23 cellular contexts compared by ENCODE assay signal in the genomic region with DNA sequence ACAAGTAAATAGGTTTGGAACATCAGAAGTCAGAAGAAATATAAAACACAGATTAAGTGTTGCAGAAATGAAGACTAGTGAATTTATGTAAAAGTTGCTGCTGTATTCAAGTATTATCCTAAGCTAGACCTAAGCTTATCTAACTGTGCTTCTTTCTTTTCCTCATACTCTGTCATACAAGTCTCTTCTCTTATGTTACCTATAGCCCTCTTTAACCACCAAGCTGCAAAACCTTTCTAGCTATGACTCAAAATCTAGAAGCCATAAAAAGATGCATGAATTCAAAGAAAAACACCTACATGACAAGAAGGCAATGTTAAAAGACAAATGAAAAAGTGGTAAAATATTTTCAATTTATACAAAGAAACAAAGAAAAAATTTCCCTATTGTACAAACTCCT. TPM values are rescaled to one million over a fixed set of nuclear protein-coding genes. Genes with fewer than 3 reads are reported as not detected.
DNase-seq lines count a peak whose midpoint lies in the region; ATAC-seq and TF ChIP-seq lines count a peak whose summit lies in the region.
"Had no signal": no experiment of that assay in that cellular context is flagged by ENCODE, and none has a peak within 500 bp of the region (broad histone marks: within the 10 kb centered on the region; RNA-seq: fewer than 3 reads in every experiment).

No MANE protein-coding gene starts in this region.

- intact Hi-C loops in natural killer cell (cut with micrococcal nuclease) = no loop called here

- no peaks in the 10 kb centered on the region for H3K36me3 ChIP-seq in GM23338 (ENCODE audit: insufficient read depth)

- no peak for TF ChIP-seq CTCF in natural killer cell (IDR thresholded peaks at IDR 0.05)
- no peak for TF ChIP-seq CTCF in GM23338 (conservative IDR thresholded peaks at IDR 0.05; ENCODE audit: low read depth in 2 of 2)

- H3K4me1 ChIP-seq in GM23338 (ENCODE audit: insufficient read depth) = no peaks in the 10 kb centered on the region
- H3K4me1 ChIP-seq: right lobe of liver had no signal

- H3K27me3 Mint-ChIP-seq in natural killer cell treated with Interleukin-12 subunit alpha and Interleukin-12 subunit beta and Interleukin-15 and Interleukin-18, amount 100 ng/mL, for 72 hours = no peaks in the 10 kb centered on the region
- H3K27me3 Mint-ChIP-seq in natural killer cell (ENCODE audit: low read depth in 2 of 2) (no peaks in the 10 kb centered on the region), GM23338 (ENCODE audit: insufficient read depth, low read depth, poor library complexity) (peaks cover 5% of the 10 kb centered on the region)
- H3K27me3 Mint-ChIP-seq in stimulated activated naive CD8-positive, alpha-beta T cell treated with anti-CD3 and anti-CD28 coated beads, Interleukin-15, amount 100 ng/mL, for 72 hours = no peaks in the 10 kb centered on the region

- no peaks in the 10 kb centered on the region for H3K9me3 Mint-ChIP-seq in natural killer cell treated with Interleukin-12 subunit alpha and Interleukin-12 subunit beta and Interleukin-15 and Interleukin-18, amount 100 ng/mL, for 72 hours
- H3K9me3 Mint-ChIP-seq in natural killer cell (no peaks in the 10 kb centered on the region), GM23338 (no peaks in the 10 kb centered on the region)
- H3K9me3 Mint-ChIP-seq in stimulated activated naive CD8-positive, alpha-beta T cell treated with anti-CD3 and anti-CD28 coated beads, Interleukin-15, amount 100 ng/mL, for 72 hours = no peaks in the 10 kb centered on the region

- 0 out of 2 replicates have a peak, but pooled peaks cover 6% of the 10 kb centered on the region for H4K20me1 ChIP-seq in GM23338 (replicated peaks; ENCODE audit: insufficient read depth)

- peaks cover 33 to 41% of the 10 kb centered on the region in 2 donors for H3K4me1 Mint-ChIP-seq in natural killer cell treated with Interleukin-12 subunit alpha and Interleukin-12 subunit beta and Interleukin-15 and Interleukin-18, amount 100 ng/mL, for 72 hours (ENCODE audit: low read depth in 2 of 2)
- peaks cover 0 to 5% of the 10 kb centered on the region in 2 donors for H3K4me1 Mint-ChIP-seq in natural killer cell
- peaks cover 44% of the 10 kb centered on the region for H3K4me1 Mint-ChIP-seq in stimulated activated naive CD8-positive, alpha-beta T cell treated with anti-CD3 and anti-CD28 coated beads, Interleukin-15, amount 100 ng/mL, for 72 hours
- peaks cover 9% of the 10 kb centered on the region; the same call in 2 of the 3 replicates for H3K4me1 Mint-ChIP-seq in GM23338

- no peaks in the 10 kb centered on the region for H3K9me2 ChIP-seq in GM23338 (ENCODE audit: insufficient read depth)

- H3K4me3 Mint-ChIP-seq in natural killer cell treated with Interleukin-12 subunit alpha and Interleukin-12 subunit beta and Interleukin-15 and Interleukin-18, amount 100 ng/mL, for 72 hours = peak overlapping the region; percentile 41
- no peak overlapping the region for H3K4me3 Mint-ChIP-seq in natural killer cell
- H3K4me3 Mint-ChIP-seq in stimulated activated naive CD8-positive, alpha-beta T cell treated with anti-CD3 and anti-CD28 coated beads, Interleukin-15, amount 100 ng/mL, for 72 hours = peak overlapping the region in 1 of 2 donors; percentile 44
- no peak overlapping the region for H3K4me3 Mint-ChIP-seq in GM23338

- no peak overlapping the region for H3K4me2 ChIP-seq in GM23338

- H3K27me3 ChIP-seq in GM23338 (ENCODE audit: insufficient read depth) = no peaks in the 10 kb centered on the region
- H3K27me3 ChIP-seq: right lobe of liver had no signal

- peak overlapping the region in 1 of 2 donors; percentile 45 for H3K27ac Mint-ChIP-seq in natural killer cell treated with Interleukin-12 subunit alpha and Interleukin-12 subunit beta and Interleukin-15 and Interleukin-18, amount 100 ng/mL, for 72 hours
- no peak overlapping the region for H3K27ac Mint-ChIP-seq in natural killer cell
- peak overlapping the region in 1 of 2 donors; percentile 72 for H3K27ac Mint-ChIP-seq in stimulated activated naive CD8-positive, alpha-beta T cell treated with anti-CD3 and anti-CD28 coated beads, Interleukin-15, amount 100 ng/mL, for 72 hours
- no peak overlapping the region for H3K27ac Mint-ChIP-seq in GM23338

- peak in 1 of 2 donors; percentile 78 for ATAC-seq in natural killer cell treated with Interleukin-12 subunit alpha and Interleukin-12 subunit beta and Interleukin-15 and Interleukin-18, amount 100 ng/mL, for 72 hours
- ATAC-seq in natural killer cell (no peak), HG02642 (IDR thresholded peaks at IDR 0.05; ENCODE audit: poor library complexity, unreplicated experiment) (peak; percentile 50), HG03442 (IDR thresholded peaks at IDR 0.05; ENCODE audit: unreplicated experiment) (peak; percentile 78), GM23338 (no peak)
- ATAC-seq in stimulated activated naive CD8-positive, alpha-beta T cell treated with anti-CD3 and anti-CD28 coated beads, Interleukin-15, amount 100 ng/mL, for 72 hours = peak; percentile 96
- ATAC-seq: left colon, right lobe of liver had no signal

- no peaks in the 10 kb centered on the region for H3F3A ChIP-seq in GM23338 (replicated peaks; ENCODE audit: low read depth)

- H3K27ac ChIP-seq in GM23338 (ENCODE audit: low read depth) = no peak overlapping the region
- H3K27ac ChIP-seq: HL-60, right lobe of liver, thoracic aorta had no signal

- H3K79me2 ChIP-seq in GM23338 (replicated peaks; ENCODE audit: insufficient read depth) = no peaks in the 10 kb centered on the region

- no peak overlapping the region for H2AFZ ChIP-seq in GM23338

- DNase-seq in natural killer cell treated with Interleukin-12 subunit alpha and Interleukin-12 subunit beta and Interleukin-15 and Interleukin-18, amount 100 ng/mL, for 72 hours (ENCODE audit: low spot score) = no peak
- DNase-seq in natural killer cell (no peak), GM23338 (ENCODE audit: low spot score) (no peak), T-helper 9 cell (no peak)
- no peak for DNase-seq in stimulated activated naive CD8-positive, alpha-beta T cell treated with anti-CD3 and anti-CD28 coated beads, Interleukin-15, amount 100 ng/mL, for 72 hours
- no peak for DNase-seq in stimulated activated CD8-positive, alpha-beta memory T cell treated with anti-CD3 and anti-CD28 coated beads, Interleukin-4, amount 100 ng/mL, for 48 hours
- DNase-seq: activated CD4-positive, alpha-beta T cell treated with anti-CD3 and anti-CD28 coated beads for 4 hours; activated effector memory CD4-positive, alpha-beta T cell treated with anti-CD3 and anti-CD28 coated beads, Interleukin-2, amount 50 U/mL, for 16 hours; aorta; COR-L47; left colon; MV-4-11; NCI-H526; right lobe of liver; SHP77 treated with DMSO at 0.1 percent for 48 hours; stimulated activated CD4-positive, alpha-beta T cell treated with anti-CD3 and anti-CD28 coated beads, Interleukin-2, amount 100 ng/mL, for 48 hours had no signal

- no peaks in the 10 kb centered on the region for H3K36me3 Mint-ChIP-seq in natural killer cell treated with Interleukin-12 subunit alpha and Interleukin-12 subunit beta and Interleukin-15 and Interleukin-18, amount 100 ng/mL, for 72 hours
- H3K36me3 Mint-ChIP-seq in natural killer cell (peaks cover 14% of the 10 kb centered on the region), GM23338 (ENCODE audit: low read depth) (peaks cover 3% of the 10 kb centered on the region; the same call in 2 of the 3 replicates)

- no peak overlapping the region for H3K4me3 ChIP-seq in GM23338
- H3K4me3 ChIP-seq: right lobe of liver, thoracic aorta had no signal

TF ChIP-seq in GM23338, 12 proteins besides CTCF, POLR2A, EP300 and RAD21:
- TF ChIP-seq ZNF114 (CRISPR knock-in tag; IDR thresholded peaks at IDR 0.05) = no peak

RNA-seq across cellular contexts. Expression of a gene that starts 23.0 kb away (rescaled TPM):
- total RNA-seq in natural killer cell treated with Interleukin-12 subunit alpha and Interleukin-12 subunit beta and Interleukin-15 and Interleukin-18, amount 100 ng/mL, for 72 hours = 10 to 100 TPM; 24.7 to 40.0 TPM
- 10 to 100 TPM; 28.9 to 57.0 (median 47.6) TPM for total RNA-seq in natural killer cell
- total RNA-seq in GM23338 (2014; rRNA removed; shearing (Covaris generic)) = 23.9 and 29.5 TPM in 2 replicates
- 4.9 and 5.1 TPM in 2 replicates for polyA plus RNA-seq in GM23338 (2016; fragmentation: Nextera tagmentation; extraction: Ambion mirVana)

RNA-seq across cellular contexts. Expression of a gene that starts 29.1 kb away (rescaled TPM):
- under 1 TPM in 1 of 2 donors, not detected in 1; 0.17 TPM for total RNA-seq in natural killer cell treated with Interleukin-12 subunit alpha and Interleukin-12 subunit beta and Interleukin-15 and Interleukin-18, amount 100 ng/mL, for 72 hours
- total RNA-seq in natural killer cell = under 1 TPM; 0.16 to 0.68 (median 0.23) TPM
- 0.16 TPM in 1 of 2 replicates, not detected in the other for total RNA-seq in GM23338 (2014; rRNA removed; shearing (Covaris generic))
- not detected in 2 replicates for polyA plus RNA-seq in GM23338 (2016; fragmentation: Nextera tagmentation; extraction: Ambion mirVana)
- total RNA-seq: chondrocyte, fibroblast of villous mesenchyme, left colon, osteocyte, right lobe of liver, thoracic aorta had no signal
- polyA plus RNA-seq: aorta had no signal

RNA-seq across cellular contexts. Expression of a gene that starts 59.1 kb away (rescaled TPM):
- 100 to 1,000 TPM; 163 to 208 TPM for total RNA-seq in natural killer cell treated with Interleukin-12 subunit alpha and Interleukin-12 subunit beta and Interleukin-15 and Interleukin-18, amount 100 ng/mL, for 72 hours
- total RNA-seq in natural killer cell = 100 to 1,000 TPM in 2 of 3 donors, 10 to 100 TPM in 1; 98.7 to 112 (median 106) TPM
- total RNA-seq in GM23338 (2014; rRNA removed; shearing (Covaris generic)) = 283 and 350 TPM in 2 replicates
- 972 and 1,006 TPM in 2 replicates for polyA plus RNA-seq in GM23338 (2016; fragmentation: Nextera tagmentation; extraction: Ambion mirVana)

Comparison
In these comparisons a context has a peak if more than half of its experiments do, and no peak if none do; other contexts are left out.
1. ATAC-seq: peak in HG02642 (single experiment), HG03442 (single experiment) and stimulated activated naive CD8-positive, alpha-beta T cell treated with anti-CD3 and anti-CD28 coated beads, Interleukin-15, amount 100 ng/mL, for 72 hours (single experiment); none in natural killer cell (0 of 3) and GM23338 (single experiment).